In genomic region chr14:37198273-37198598, GRCh38 we compare ENCODE assay signal across 8 cellular contexts. TPM values are rescaled to one million over a fixed set of nuclear protein-coding genes. Genes with fewer than 3 reads are reported as not detected.
DNase-seq lines count a peak whose midpoint lies in the region; ATAC-seq, FAIRE-seq and TF ChIP-seq lines count a peak whose summit lies in the region.

No MANE protein-coding gene starts in this region.

- DNase-seq in astrocyte (ENCODE audit: low read depth) (no peak), keratinocyte (ENCODE audit: low read depth, low spot score) (no peak), spleen (no peak), GOT3 (lab: John Stamatoyannopoulos, UW) (no peak)

- no peaks in the 10 kb centered on the region for H3K9me3 ChIP-seq in HUES6 (ENCODE audit: control insufficient read depth, insufficient read depth, low read depth, low read length)
- no peaks in the 10 kb centered on the region for H3K9me3 ChIP-seq in astrocyte (ENCODE audit: insufficient read depth, low read depth, low read length)
- no peaks in the 10 kb centered on the region for H3K9me3 ChIP-seq in keratinocyte (ENCODE audit: control insufficient read depth, low read depth, low read length)
- H3K9me3 ChIP-seq in spleen = no peaks in the 10 kb centered on the region

- peaks cover 5% of the 10 kb centered on the region for H3K4me1 Mint-ChIP-seq in astrocyte (ENCODE audit: low read depth, unreplicated experiment)

- peak overlapping the region; percentile 87 for H2AFZ ChIP-seq in astrocyte (ENCODE audit: low read depth, low read length)
- peak overlapping the region; percentile 95 for H2AFZ ChIP-seq in keratinocyte (ENCODE audit: control insufficient read depth, low read length)

- H3K36me3 Mint-ChIP-seq in astrocyte (ENCODE audit: low read depth, unreplicated experiment) = no peaks in the 10 kb centered on the region

- no peak for TF ChIP-seq POLR2A in spleen (IDR thresholded peaks at IDR 0.05)

- H3K36me3 ChIP-seq in HUES6 (ENCODE audit: control insufficient read depth, insufficient read depth, low read length) (no peaks in the 10 kb centered on the region), astrocyte (ENCODE audit: insufficient read depth, low read length) (no peaks in the 10 kb centered on the region), keratinocyte (ENCODE audit: control insufficient read depth in 2 of 2, extremely low read depth in 1 of 2, insufficient read depth in 2 of 2, low read length in 2 of 2) (no peaks in the 10 kb centered on the region), spleen (no peaks in the 10 kb centered on the region)

- H3K4me1 ChIP-seq in HUES6 (ENCODE audit: control insufficient read depth, insufficient read depth, low read length) = peaks cover 4% of the 10 kb centered on the region; the same call in 1 of the 2 replicates
- peaks cover 10% of the 10 kb centered on the region for H3K4me1 ChIP-seq in astrocyte (ENCODE audit: insufficient read depth, low read length)
- peaks cover 21% of the 10 kb centered on the region for H3K4me1 ChIP-seq in keratinocyte (ENCODE audit: control insufficient read depth, extremely low read depth, insufficient read depth, low read length)
- H3K4me1 ChIP-seq in spleen = peaks cover 0 to 19% (median 2%) of the 10 kb centered on the region in 6 donors

- TF ChIP-seq CTCF in astrocyte (IDR thresholded peaks at IDR 0.05; ENCODE audit: insufficient read depth, low read depth, low read length) (peak; percentile 7), keratinocyte (optimal IDR thresholded peaks at IDR 0.05 in 1 of 3, IDR thresholded peaks at IDR 0.05 in 1 of 3, conservative IDR thresholded peaks at IDR 0.05 in 1 of 3; ENCODE audit: extremely low read depth in 1 of 3, insufficient read depth in 2 of 3, low read length in 3 of 3) (no peak), spleen (IDR thresholded peaks at IDR 0.05 in 8 of 11, conservative IDR thresholded peaks at IDR 0.05 in 3 of 11) (no peak)

- H3K27ac ChIP-seq in HUES6 (ENCODE audit: low read depth, low read length) = no peak overlapping the region
- peak overlapping the region; percentile 85 for H3K27ac ChIP-seq in astrocyte (ENCODE audit: low read depth, low read length)
- peak overlapping the region; percentile 84 for H3K27ac ChIP-seq in keratinocyte (ENCODE audit: control insufficient read depth, insufficient read depth, low read length)
- H3K27ac ChIP-seq in spleen = peak overlapping the region in 7 of 8 donors; percentile 72 to 85 (median 81)

- H3K27me3 ChIP-seq in HUES6 (ENCODE audit: control insufficient read depth, insufficient read depth, low read length) (no peaks in the 10 kb centered on the region), astrocyte (ENCODE audit: insufficient read depth, low read length) (no peaks in the 10 kb centered on the region), keratinocyte (ENCODE audit: control insufficient read depth, extremely low read depth, insufficient read depth, low read length) (no peaks in the 10 kb centered on the region), spleen (replicated peaks in 1 of 7) (peaks cover 0 to 14% (median 0%) of the 10 kb centered on the region in 7 donors)

- no peaks in the 10 kb centered on the region for H3K27me3 Mint-ChIP-seq in astrocyte (ENCODE audit: low read depth, unreplicated experiment)

- no peaks in the 10 kb centered on the region for H3K9me3 Mint-ChIP-seq in astrocyte (ENCODE audit: unreplicated experiment)

- H3K79me2 ChIP-seq in astrocyte (ENCODE audit: insufficient read depth, low read length) (peaks cover 11% of the 10 kb centered on the region), keratinocyte (ENCODE audit: control insufficient read depth, insufficient read depth, low read length) (peaks cover 13% of the 10 kb centered on the region)

- ATAC-seq in HG03139 (IDR thresholded peaks at IDR 0.05; ENCODE audit: unreplicated experiment) (no peak), GM21737 (IDR thresholded peaks at IDR 0.05; ENCODE audit: unreplicated experiment) (no peak), GM18502 (IDR thresholded peaks at IDR 0.05; ENCODE audit: poor library complexity, unreplicated experiment) (no peak)

- H3K4me3 ChIP-seq in HUES6 (ENCODE audit: low read depth, low read length) (peak overlapping the region; percentile 91), astrocyte (ENCODE audit: insufficient read depth, low read depth, low read length) (peak overlapping the region; percentile 67), keratinocyte (ENCODE audit: control insufficient read depth in 2 of 3, extremely low read depth in 1 of 3, insufficient read depth in 2 of 3, low read depth in 1 of 3, low read length in 3 of 3) (peak overlapping the region; percentile 54 to 83 (median 77)), spleen (peak overlapping the region; percentile 27 to 72 (median 40))

- H4K20me1 ChIP-seq in astrocyte (ENCODE audit: insufficient read depth, low read length) = peaks cover 6% of the 10 kb centered on the region
- no peaks in the 10 kb centered on the region for H4K20me1 ChIP-seq in keratinocyte (ENCODE audit: control insufficient read depth, extremely low read depth, insufficient read depth, low read length)

- no peaks in the 10 kb centered on the region for H3K9me1 ChIP-seq in keratinocyte (ENCODE audit: control insufficient read depth, extremely low read depth, insufficient read depth, low read length)

- dilution Hi-C loops in keratinocyte (cut with MboI; ENCODE audit: extremely low pct_ligation_motif_present, low sequenced_read_pairs) = no loop called here

- intact Hi-C loops in spleen (cut with DNase I; ENCODE audit: low total_unique reads) = no loop called here

- peak overlapping the region; percentile 98 for H3K27ac Mint-ChIP-seq in astrocyte (ENCODE audit: unreplicated experiment)

- FAIRE-seq in astrocyte (lab: Jason Lieb, UNC) = no peak
- peak; percentile 9 for FAIRE-seq in keratinocyte (lab: Jason Lieb, UNC)

- H3K9ac ChIP-seq in HUES6 (ENCODE audit: low read length) = peak overlapping the region; percentile 83
- H3K9ac ChIP-seq in astrocyte (ENCODE audit: low read length) = peak overlapping the region; percentile 83
- peak overlapping the region; percentile 81 for H3K9ac ChIP-seq in keratinocyte (ENCODE audit: control insufficient read depth, extremely low read depth, insufficient read depth, low read length)

- WGBS in spleen, 5 donors = 16 to 21% (median 17%) methylated on average over 11 of the region's 11 CpGs

- H3K4me2 ChIP-seq in astrocyte (ENCODE audit: low read length) = peak overlapping the region; percentile 88
- H3K4me2 ChIP-seq in keratinocyte (ENCODE audit: control insufficient read depth, extremely low read depth, insufficient read depth, low read depth, low read length) = peak overlapping the region; percentile 84

- peak overlapping the region; percentile 96 for H3K4me3 Mint-ChIP-seq in astrocyte (ENCODE audit: unreplicated experiment)

RNA-seq across cellular contexts. Expression of gene MIPOL1, which starts 0.5 kb away (rescaled TPM):
- total RNA-seq in astrocyte (11.9 and 15.7 TPM in 2 replicates), spleen (10 to 100 TPM in 3 of 7 donors, 1 to 10 TPM in 4; 3.4 to 15.5 (median 9.0) TPM)
- polyA plus RNA-seq in keratinocyte (6.1 to 10.9 TPM (median 6.1 TPM) in 3 replicates), spleen (1 to 10 TPM in 1 of 3 donors, under 1 TPM in 2; 0.50 to 1.2 (median 0.65) TPM)
- polyA plus RNA-seq in keratinocyte (2011; ENCODE audit: low read depth) = 38.9 TPM
- 4.0 and 9.5 TPM in 2 replicates for polyA plus RNA-seq in keratinocyte (2011; cell fraction: cytosol; rRNA removed)
- polyA plus RNA-seq in keratinocyte (2011; cell fraction: nucleus; rRNA removed) = 8.4 and 9.9 TPM in 2 replicates
- 4.7 and 5.9 TPM in 2 replicates for polyA plus RNA-seq in keratinocyte (2012; ENCODE audit: low replicate concordance)
- 0.69 to 19.1 TPM (median 3.8 TPM) in 3 replicates for polyA minus RNA-seq in keratinocyte
- polyA minus RNA-seq in keratinocyte (2011; cell fraction: cytosol; rRNA and poly(A)+ RNA removed) = 5.4 TPM
- polyA minus RNA-seq in keratinocyte (2011; cell fraction: nucleus; rRNA and poly(A)+ RNA removed) = 19.7 and 49.8 TPM in 2 replicates

RNA-seq across cellular contexts. Expression of gene SLC25A21, which starts 25.8 kb away (rescaled TPM):
- 1.5 and 2.8 TPM in 2 replicates for total RNA-seq in astrocyte
- polyA plus RNA-seq in keratinocyte = 0.28 to 0.66 TPM (median 0.40 TPM) in 3 replicates
- 0.31 TPM for polyA plus RNA-seq in keratinocyte (2011; ENCODE audit: low read depth)
- polyA plus RNA-seq in keratinocyte (2011; cell fraction: cytosol; rRNA removed) = 0.25 and 0.57 TPM in 2 replicates
- 0.22 and 0.48 TPM in 2 replicates for polyA plus RNA-seq in keratinocyte (2011; cell fraction: nucleus; rRNA removed)
- polyA plus RNA-seq in keratinocyte (2012; ENCODE audit: low replicate concordance) = 0.28 and 0.39 TPM in 2 replicates
- polyA minus RNA-seq in keratinocyte = 0.07 to 1.4 TPM (median 0.99 TPM) in 3 replicates
- polyA minus RNA-seq in keratinocyte (2011; cell fraction: cytosol; rRNA and poly(A)+ RNA removed) = not detected
- polyA minus RNA-seq in keratinocyte (2011; cell fraction: nucleus; rRNA and poly(A)+ RNA removed) = 0.21 and 2.2 TPM in 2 replicates
- total RNA-seq in spleen = 1 to 10 TPM in 1 of 7 donors, under 1 TPM in 4, not detected in 2; 0.16 to 1.1 (median 0.33) TPM
- under 1 TPM; 0.06 to 0.15 (median 0.07) TPM for polyA plus RNA-seq in spleen

Comparison
In these comparisons a context has a peak if more than half of its experiments do, and no peak if none do; other contexts are left out.
1. H3K4me3 ChIP-seq: peak in every context shown above with its lines; median percentile 91 in HUES6; 77 in keratinocyte; 67 in astrocyte; 40 in spleen.